In genomic region chr20:62774076-62774714, GRCh38 we compare ENCODE assay signal across 16 cellular contexts. TPM values are rescaled to one million over a fixed set of nuclear protein-coding genes. Genes with fewer than 3 reads are reported as not detected.
DNase-seq lines count a peak whose midpoint lies in the region; ATAC-seq, FAIRE-seq and TF ChIP-seq lines count a peak whose summit lies in the region.
"Had no signal": no experiment of that assay in that cellular context is flagged by ENCODE, and none has a peak within 500 bp of the region (broad histone marks: within the 10 kb centered on the region; RNA-seq: fewer than 3 reads in every experiment).

No MANE protein-coding gene starts in this region.

- CTCF ChIA-PET in HepG2 (lab: Yijun Ruan, JAX; ENCODE audit: low intra/inter-chr PET ratio, low total read pairs) = no interaction called here

- BruUV-seq in HepG2 (replicated peaks; lab: Mats Ljungman, UMichigan) = no TSS peak

- H3K4me3 ChIP-seq in CD4-positive, CD25-positive, alpha-beta regulatory T cell (ENCODE audit: low read depth, low read length) = no peak overlapping the region
- H3K4me3 ChIP-seq in HepG2 (replicated peaks in 1 of 3; ENCODE audit: insufficient read depth in 1 of 3, low read depth in 2 of 3, low read length in 3 of 3) = no peak overlapping the region
- no peak overlapping the region for H3K4me3 ChIP-seq in spleen
- H3K4me3 ChIP-seq: colonic mucosa, esophagus muscularis mucosa had no signal

- no peaks in the 10 kb centered on the region for H3K27me3 Mint-ChIP-seq in CD4-positive, CD25-positive, alpha-beta regulatory T cell

- no peaks in the 10 kb centered on the region for H3K79me2 ChIP-seq in HepG2 (ENCODE audit: insufficient read depth, low read length)

- in situ Hi-C loops in HepG2 (cut with HindIII; ENCODE audit: extremely low pct_ligation_motif_present, low pct_unique_long_range_greater_than_20kb) = loop anchor here (10.0 kb wide), 1 partner anchor 89 kb away; no protein-coding TSS in a partner anchor

- H3K27me3 ChIP-seq in CD4-positive, CD25-positive, alpha-beta regulatory T cell (ENCODE audit: control insufficient read depth, insufficient read depth, low read length) = no peaks in the 10 kb centered on the region
- H3K27me3 ChIP-seq in HepG2 (ENCODE audit: control insufficient read depth in 1 of 2, insufficient read depth in 2 of 2, low read length in 2 of 2) (peaks cover 44 to 74% of the 10 kb centered on the region in 2 experiments), spleen (replicated peaks in 1 of 7) (peaks cover 0 to 10% (median 0%) of the 10 kb centered on the region in 7 donors)
- H3K27me3 ChIP-seq: colonic mucosa had no signal

- no peaks in the 10 kb centered on the region for H3K36me3 Mint-ChIP-seq in CD4-positive, CD25-positive, alpha-beta regulatory T cell
- H3K36me3 Mint-ChIP-seq: natural killer cell treated with Interleukin-12 subunit alpha and Interleukin-12 subunit beta and Interleukin-15 and Interleukin-18, amount 100 ng/mL, for 72 hours had no signal

- no peak overlapping the region for H3K9ac ChIP-seq in HepG2 (ENCODE audit: insufficient read depth, low read depth, low read length)

- TF ChIP-seq POLR2A in HepG2 (IDR thresholded peaks at IDR 0.05; ENCODE audit: insufficient read depth in 1 of 2, low read depth in 2 of 2, low read length in 2 of 2) (no peak), spleen (IDR thresholded peaks at IDR 0.05) (no peak)

- peaks cover 0 to 74% (median 18%) of the 10 kb centered on the region in 4 donors for H3K4me1 Mint-ChIP-seq in CD4-positive, CD25-positive, alpha-beta regulatory T cell

- H3K27ac ChIP-seq in CD4-positive, CD25-positive, alpha-beta regulatory T cell (ENCODE audit: insufficient read depth, low read length, poor library complexity, severe bottlenecking) = peak overlapping the region; percentile 74
- no peak overlapping the region for H3K27ac ChIP-seq in HepG2 (ENCODE audit: extremely low read length, insufficient read depth, low read length)
- H3K27ac ChIP-seq in spleen = no peak overlapping the region
- H3K27ac ChIP-seq: colonic mucosa, HL-60 had no signal

- POLR2A ChIA-PET in HepG2 (lab: Yijun Ruan, JAX) = no interaction called here

- no peak for TF ChIP-seq RAD21 in HepG2 (CRISPR knock-in tag; IDR thresholded peaks at IDR 0.05)

- no peak for DNase-seq in CD4-positive, CD25-positive, alpha-beta regulatory T cell
- peak; percentile 84 for DNase-seq in DMS 273 (lab: John Stamatoyannopoulos, UW; ENCODE audit: unreplicated experiment)
- peak; percentile 25 for DNase-seq in NCI-H82 treated with DMSO at 0.1 percent for 48 hours (lab: John Stamatoyannopoulos, UW; ENCODE audit: unreplicated experiment)
- no peak for DNase-seq in HepG2 (ENCODE audit: low spot score)
- no peak for DNase-seq in LoVo (ENCODE audit: low spot score)
- DNase-seq in spleen = no peak
- DNase-seq: colonic mucosa, Kasumi-1, left ventricle myocardium superior, T-helper 9 cell had no signal

- H3K4me3 Mint-ChIP-seq in CD4-positive, CD25-positive, alpha-beta regulatory T cell = peak overlapping the region in 3 of 4 donors; percentile 38 to 56 (median 51)
- H3K4me3 Mint-ChIP-seq: natural killer cell treated with Interleukin-12 subunit alpha and Interleukin-12 subunit beta and Interleukin-15 and Interleukin-18, amount 100 ng/mL, for 72 hours had no signal

- no peaks in the 10 kb centered on the region for H3K36me3 ChIP-seq in CD4-positive, CD25-positive, alpha-beta regulatory T cell (ENCODE audit: control insufficient read depth, insufficient read depth, low read length)
- H3K36me3 ChIP-seq in HepG2 (replicated peaks in 1 of 2; ENCODE audit: control insufficient read depth in 1 of 2, insufficient read depth in 2 of 2, low read length in 2 of 2) = no peaks in the 10 kb centered on the region
- no peaks in the 10 kb centered on the region for H3K36me3 ChIP-seq in spleen
- H3K36me3 ChIP-seq: colonic mucosa, esophagus muscularis mucosa had no signal

- 0 out of 2 replicates have a peak, but pooled peaks cover 3% of the 10 kb centered on the region for H4K20me1 ChIP-seq in HepG2 (ENCODE audit: insufficient read depth, low read length)

- no peak overlapping the region for H3K4me2 ChIP-seq in HepG2 (ENCODE audit: low read depth, low read length)

- no peak for FAIRE-seq in HepG2 (lab: Jason Lieb, UNC)

- no peak overlapping the region for H2AFZ ChIP-seq in HepG2 (ENCODE audit: low read length)

- intact Hi-C loops in HepG2 (cut with micrococcal nuclease; ENCODE audit: unreplicated experiment) = no loop called here
- intact Hi-C loops in spleen (cut with DNase I; ENCODE audit: low total_unique reads) = no loop called here

- TF ChIP-seq EP300 in HepG2 (IDR thresholded peaks at IDR 0.05; ENCODE audit: low read depth in 2 of 2, low read length in 2 of 2) = no peak
- no peak for TF ChIP-seq EP300 in HepG2 (CRISPR knock-in tag; IDR thresholded peaks at IDR 0.05; ENCODE audit: borderline replicate concordance)

- no peak for ATAC-seq in CD4-positive, CD25-positive, alpha-beta regulatory T cell (ENCODE audit: low read depth in 2 of 2)
- no peak for ATAC-seq in HepG2
- ATAC-seq in HG03097 (IDR thresholded peaks at IDR 0.05; ENCODE audit: low FRiP score, unreplicated experiment) = no peak
- ATAC-seq: left ventricle myocardium superior; natural killer cell treated with Interleukin-12 subunit alpha and Interleukin-12 subunit beta and Interleukin-15 and Interleukin-18, amount 100 ng/mL, for 72 hours; Panc1 had no signal

- 45% methylated on average over 23 of the region's 24 CpGs for WGBS in HepG2 (ENCODE audit: low lambda C conversion rate)
- WGBS in spleen, 5 donors = 83 to 91% (median 89%) methylated on average over 20 to 24 of the region's 24 CpGs

- peaks cover 0 to 2% (median 0%) of the 10 kb centered on the region in 7 donors for H3K9me3 Mint-ChIP-seq in CD4-positive, CD25-positive, alpha-beta regulatory T cell
- H3K9me3 Mint-ChIP-seq: natural killer cell treated with Interleukin-12 subunit alpha and Interleukin-12 subunit beta and Interleukin-15 and Interleukin-18, amount 100 ng/mL, for 72 hours had no signal

- H3K9me3 ChIP-seq in CD4-positive, CD25-positive, alpha-beta regulatory T cell (ENCODE audit: control insufficient read depth in 2 of 2, low read length in 2 of 2) = no peaks in the 10 kb centered on the region
- H3K9me3 ChIP-seq in HepG2 (ENCODE audit: low read length) = no peaks in the 10 kb centered on the region
- H3K9me3 ChIP-seq in spleen = no peaks in the 10 kb centered on the region
- H3K9me3 ChIP-seq: colonic mucosa, esophagus muscularis mucosa had no signal

- H3K27ac Mint-ChIP-seq in CD4-positive, CD25-positive, alpha-beta regulatory T cell = peak overlapping the region; percentile 93 to 97 (median 96)

- peaks cover 49% of the 10 kb centered on the region for H3K4me1 ChIP-seq in CD4-positive, CD25-positive, alpha-beta regulatory T cell (ENCODE audit: control insufficient read depth, insufficient read depth, low read length, poor library complexity, severe bottlenecking)
- H3K4me1 ChIP-seq in HepG2 (ENCODE audit: insufficient read depth, low read length) (peaks cover 21% of the 10 kb centered on the region), spleen (peaks cover 8 to 61% (median 43%) of the 10 kb centered on the region in 6 donors)
- H3K4me1 ChIP-seq: colonic mucosa had no signal

- TF ChIP-seq CTCF in HepG2 (CRISPR knock-in tag; IDR thresholded peaks at IDR 0.05) (no peak), spleen (IDR thresholded peaks at IDR 0.05 in 8 of 11, conservative IDR thresholded peaks at IDR 0.05 in 3 of 11) (no peak)

RNA-seq across cellular contexts. Expression of gene MRGBP, which starts 22.1 kb away (rescaled TPM):
- 7.0 TPM for total RNA-seq in CD4-positive, CD25-positive, alpha-beta regulatory T cell
- polyA plus RNA-seq in CD4-positive, CD25-positive, alpha-beta regulatory T cell = 10 to 100 TPM in 2 of 4 donors, 1 to 10 TPM in 2; 7.9 to 11.5 (median 10.0) TPM
- 34.8 and 35.9 TPM in 2 replicates for total RNA-seq in HepG2 (2016; rRNA removed; fragmentation: Illumina TruSeq; extraction: Trizol)
- total RNA-seq in HepG2 (2016; cell fraction: cytosol; rRNA removed; fragmentation: Illumina TruSeq; extraction: Trizol; ENCODE audit: low read depth) = 79.0 and 80.7 TPM in 2 replicates
- 31.8 and 38.7 TPM in 2 replicates for total RNA-seq in HepG2 (2016; cell fraction: insoluble cytoplasmic fraction; rRNA removed; fragmentation: Illumina TruSeq; extraction: Trizol)
- 96.7 and 98.0 TPM in 2 replicates for total RNA-seq in HepG2 (2016; cell fraction: membrane; rRNA removed; fragmentation: Illumina TruSeq; extraction: Trizol)
- total RNA-seq in HepG2 (2016; cell fraction: nucleus; rRNA removed; fragmentation: Illumina TruSeq; extraction: Trizol) = 17.0 and 18.5 TPM in 2 replicates
- 31.6 and 34.2 TPM in 2 replicates for polyA plus RNA-seq in HepG2 (2011; rRNA removed)
- polyA plus RNA-seq in HepG2 (2011; cell fraction: cytosol; rRNA removed) = 30.7 and 37.2 TPM in 2 replicates
- 29.7 and 36.4 TPM in 2 replicates for polyA plus RNA-seq in HepG2 (2011; cell fraction: nucleus; rRNA removed)
- polyA plus RNA-seq in HepG2 (2012) = 21.6 and 23.1 TPM in 2 replicates
- 88.5 and 96.5 TPM in 2 replicates for polyA plus RNA-seq in HepG2 (2016; cell fraction: cytosol; fragmentation: Illumina TruSeq; extraction: Trizol; ENCODE audit: low read depth)
- polyA plus RNA-seq in HepG2 (2016; cell fraction: insoluble cytoplasmic fraction; fragmentation: Illumina TruSeq; extraction: Trizol; ENCODE audit: low read depth) = 34.9 and 39.2 TPM in 2 replicates
- polyA plus RNA-seq in HepG2 (2016; cell fraction: membrane; fragmentation: Illumina TruSeq; extraction: Trizol; ENCODE audit: low read depth) = 88.7 and 90.6 TPM in 2 replicates
- 40.3 and 42.7 TPM in 2 replicates for polyA plus RNA-seq in HepG2 (2016; cell fraction: nucleus; fragmentation: Illumina TruSeq; extraction: Trizol; ENCODE audit: insufficient read depth, low read depth)
- polyA minus RNA-seq in HepG2 (2011; rRNA and poly(A)+ RNA removed; ENCODE audit: low replicate concordance) = 21.2 and 36.8 TPM in 2 replicates
- polyA minus RNA-seq in HepG2 (2011; cell fraction: cytosol; rRNA and poly(A)+ RNA removed) = 12.7 and 13.0 TPM in 2 replicates
- polyA minus RNA-seq in HepG2 (2011; cell fraction: nucleus; rRNA and poly(A)+ RNA removed) = 10.2 and 10.9 TPM in 2 replicates
- total RNA-seq in spleen = 10 to 100 TPM in 4 of 7 donors, 1 to 10 TPM in 3; 8.5 to 15.7 (median 12.0) TPM
- 10 to 100 TPM; 10.6 to 13.1 (median 12.6) TPM for polyA plus RNA-seq in spleen

RNA-seq across cellular contexts. Expression of gene OGFR, which starts 30.4 kb away (rescaled TPM):
- 61.1 TPM for total RNA-seq in CD4-positive, CD25-positive, alpha-beta regulatory T cell
- polyA plus RNA-seq in CD4-positive, CD25-positive, alpha-beta regulatory T cell = 10 to 100 TPM; 41.5 to 46.9 (median 42.0) TPM
- total RNA-seq in HepG2 (2016; rRNA removed; fragmentation: Illumina TruSeq; extraction: Trizol) (68.3 and 81.8 TPM in 2 replicates), spleen (10 to 100 TPM; 69.8 to 91.0 (median 78.2) TPM)
- total RNA-seq in HepG2 (2016; cell fraction: cytosol; rRNA removed; fragmentation: Illumina TruSeq; extraction: Trizol; ENCODE audit: low read depth) = 6.3 and 8.7 TPM in 2 replicates
- total RNA-seq in HepG2 (2016; cell fraction: insoluble cytoplasmic fraction; rRNA removed; fragmentation: Illumina TruSeq; extraction: Trizol) = 58.8 and 84.2 TPM in 2 replicates
- total RNA-seq in HepG2 (2016; cell fraction: membrane; rRNA removed; fragmentation: Illumina TruSeq; extraction: Trizol) = 20.8 and 24.4 TPM in 2 replicates
- 33.8 and 41.3 TPM in 2 replicates for total RNA-seq in HepG2 (2016; cell fraction: nucleus; rRNA removed; fragmentation: Illumina TruSeq; extraction: Trizol)
- polyA plus RNA-seq in HepG2 (2011; rRNA removed) (47.7 and 62.2 TPM in 2 replicates), spleen (100 to 1,000 TPM in 1 of 3 donors, 10 to 100 TPM in 2; 46.0 to 127 (median 66.9) TPM)
- polyA plus RNA-seq in HepG2 (2011; cell fraction: cytosol; rRNA removed) = 58.6 and 82.5 TPM in 2 replicates
- 105 and 121 TPM in 2 replicates for polyA plus RNA-seq in HepG2 (2011; cell fraction: nucleus; rRNA removed)
- polyA plus RNA-seq in HepG2 (2012) = 34.0 and 38.1 TPM in 2 replicates
- 4.2 and 4.7 TPM in 2 replicates for polyA plus RNA-seq in HepG2 (2016; cell fraction: cytosol; fragmentation: Illumina TruSeq; extraction: Trizol; ENCODE audit: low read depth)
- 68.1 and 77.5 TPM in 2 replicates for polyA plus RNA-seq in HepG2 (2016; cell fraction: insoluble cytoplasmic fraction; fragmentation: Illumina TruSeq; extraction: Trizol; ENCODE audit: low read depth)
- 11.5 and 14.2 TPM in 2 replicates for polyA plus RNA-seq in HepG2 (2016; cell fraction: membrane; fragmentation: Illumina TruSeq; extraction: Trizol; ENCODE audit: low read depth)
- polyA plus RNA-seq in HepG2 (2016; cell fraction: nucleus; fragmentation: Illumina TruSeq; extraction: Trizol; ENCODE audit: insufficient read depth, low read depth) = 103 and 104 TPM in 2 replicates
- 38.5 and 45.1 TPM in 2 replicates for polyA minus RNA-seq in HepG2 (2011; rRNA and poly(A)+ RNA removed; ENCODE audit: low replicate concordance)
- 39.4 and 42.5 TPM in 2 replicates for polyA minus RNA-seq in HepG2 (2011; cell fraction: cytosol; rRNA and poly(A)+ RNA removed)
- polyA minus RNA-seq in HepG2 (2011; cell fraction: nucleus; rRNA and poly(A)+ RNA removed) = 15.1 and 20.0 TPM in 2 replicates

RNA-seq across cellular contexts. Expression of gene COL9A3, which starts 42.7 kb away (rescaled TPM):
- not detected for total RNA-seq in CD4-positive, CD25-positive, alpha-beta regulatory T cell
- polyA plus RNA-seq in CD4-positive, CD25-positive, alpha-beta regulatory T cell = not detected
- total RNA-seq in HepG2 (2016; rRNA removed; fragmentation: Illumina TruSeq; extraction: Trizol) (53.3 and 204 TPM in 2 replicates), spleen (10 to 100 TPM in 3 of 7 donors, 1 to 10 TPM in 4; 1.2 to 16.7 (median 6.8) TPM)
- total RNA-seq in HepG2 (2016; cell fraction: cytosol; rRNA removed; fragmentation: Illumina TruSeq; extraction: Trizol; ENCODE audit: low read depth) = 13.9 and 15.8 TPM in 2 replicates
- 48.0 and 215 TPM in 2 replicates for total RNA-seq in HepG2 (2016; cell fraction: insoluble cytoplasmic fraction; rRNA removed; fragmentation: Illumina TruSeq; extraction: Trizol)
- total RNA-seq in HepG2 (2016; cell fraction: membrane; rRNA removed; fragmentation: Illumina TruSeq; extraction: Trizol) = 19.3 and 20.8 TPM in 2 replicates
- 216 and 254 TPM in 2 replicates for total RNA-seq in HepG2 (2016; cell fraction: nucleus; rRNA removed; fragmentation: Illumina TruSeq; extraction: Trizol)
- polyA plus RNA-seq in HepG2 (2011; rRNA removed) (155 and 175 TPM in 2 replicates), spleen (10 to 100 TPM; 10.9 to 14.7 (median 13.1) TPM)
- 84.5 and 113 TPM in 2 replicates for polyA plus RNA-seq in HepG2 (2011; cell fraction: cytosol; rRNA removed)
- 1,291 and 1,782 TPM in 2 replicates for polyA plus RNA-seq in HepG2 (2011; cell fraction: nucleus; rRNA removed)
- polyA plus RNA-seq in HepG2 (2012) = 79.9 and 172 TPM in 2 replicates
- polyA plus RNA-seq in HepG2 (2016; cell fraction: cytosol; fragmentation: Illumina TruSeq; extraction: Trizol; ENCODE audit: low read depth) = 9.2 and 9.5 TPM in 2 replicates
- 55.1 and 66.2 TPM in 2 replicates for polyA plus RNA-seq in HepG2 (2016; cell fraction: insoluble cytoplasmic fraction; fragmentation: Illumina TruSeq; extraction: Trizol; ENCODE audit: low read depth)
- 17.0 and 20.1 TPM in 2 replicates for polyA plus RNA-seq in HepG2 (2016; cell fraction: membrane; fragmentation: Illumina TruSeq; extraction: Trizol; ENCODE audit: low read depth)
- polyA plus RNA-seq in HepG2 (2016; cell fraction: nucleus; fragmentation: Illumina TruSeq; extraction: Trizol; ENCODE audit: insufficient read depth, low read depth) = 637 and 662 TPM in 2 replicates
- 5.1 and 12.2 TPM in 2 replicates for polyA minus RNA-seq in HepG2 (2011; rRNA and poly(A)+ RNA removed; ENCODE audit: low replicate concordance)
- 23.0 and 25.3 TPM in 2 replicates for polyA minus RNA-seq in HepG2 (2011; cell fraction: cytosol; rRNA and poly(A)+ RNA removed)
- 56.8 and 67.0 TPM in 2 replicates for polyA minus RNA-seq in HepG2 (2011; cell fraction: nucleus; rRNA and poly(A)+ RNA removed)
- total RNA-seq: H4; natural killer cell treated with Interleukin-12 subunit alpha and Interleukin-12 subunit beta and Interleukin-15 and Interleukin-18, amount 100 ng/mL, for 72 hours had no signal

Comparison
In these comparisons a context has a peak if more than half of its experiments do, and no peak if none do; other contexts are left out.
1. DNase-seq: peak in DMS 273 (single experiment) and NCI-H82 treated with DMSO at 0.1 percent for 48 hours (single experiment); none in CD4-positive, CD25-positive, alpha-beta regulatory T cell (0 of 3), HepG2 (single experiment), LoVo (single experiment) and spleen (single experiment).